In the genomic region with DNA sequence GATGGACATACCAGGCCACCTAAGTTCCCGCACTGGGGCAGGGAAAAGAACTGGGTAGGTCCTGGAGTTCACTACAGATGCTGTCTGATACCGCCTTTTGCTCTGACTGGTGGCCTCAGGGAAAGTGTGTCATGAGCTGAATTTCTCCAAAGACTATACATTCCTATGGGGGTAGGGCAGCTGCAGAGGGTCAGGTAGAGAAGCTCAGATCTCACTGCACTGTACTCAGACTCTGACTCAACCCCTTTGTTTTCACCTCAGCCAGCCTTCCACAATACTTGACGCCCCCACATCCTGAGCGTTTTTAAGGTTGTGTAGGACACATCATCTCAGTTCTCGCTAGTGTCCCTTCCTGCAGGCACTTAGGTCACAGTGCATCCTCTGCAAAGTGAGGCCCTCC, we compare ENCODE assay signal across 16 cellular contexts. TPM values are rescaled to one million over a fixed set of nuclear protein-coding genes. Genes with fewer than 3 reads are reported as not detected.
DNase-seq lines count a peak whose midpoint lies in the region; ATAC-seq and TF ChIP-seq lines count a peak whose summit lies in the region.
"Had no signal": no experiment of that assay in that cellular context is flagged by ENCODE, and none has a peak within 500 bp of the region (broad histone marks: within the 10 kb centered on the region; RNA-seq: fewer than 3 reads in every experiment).

No MANE protein-coding gene starts in this region.

- H3K27ac ChIP-seq in upper lobe of right lung, result no peak overlapping the region
- H3K27ac ChIP-seq: stomach had no signal

- no peaks in the 10 kb centered on the region for H3K27me3 ChIP-seq in upper lobe of right lung
- H3K27me3 ChIP-seq: stomach had no signal

- DNase-seq in activated T-cell treated with anti-CD3 and anti-CD28 coated beads, Interleukin-2, amount 50 U/mL, for 48 hours, result peak; percentile 24 to 29
- no peak for DNase-seq in activated T-cell treated with anti-CD3 and anti-CD28 coated beads, Interleukin-2, amount 50 U/mL, for 4 hours
- DNase-seq in M059J (ENCODE audit: low read depth) (peak; percentile 61), dermis blood vessel endothelial cell (peak; percentile 70), upper lobe of right lung (no peak)
- no peak for DNase-seq in stimulated activated naive CD8-positive, alpha-beta T cell treated with anti-CD3 and anti-CD28 coated beads, Interleukin-15, Interleukin-2, amounts not matched to agents 100 U/mL and 50 U/mL, for 24 hours
- no peak for DNase-seq in activated CD4-positive, CD25-positive, alpha-beta regulatory T cell (lab: John Stamatoyannopoulos, UW)
- DNase-seq: activated CD8-positive, alpha-beta memory T cell treated with anti-CD3 and anti-CD28 coated beads, Interleukin-2, amount 50 U/mL, for 4 hours; CD4-positive, alpha-beta memory T cell; cerebellar nuclear complex; DMS79 treated with DMSO at 0.1 percent for 48 hours; NCI-H187; retina; stomach had no signal

- no peaks in the 10 kb centered on the region for H3K4me1 Mint-ChIP-seq in activated T-cell treated with anti-CD3 and anti-CD28 coated beads, Interleukin-2, amount 50 U/mL, for 4 hours (ENCODE audit: low read depth)
- H3K4me1 Mint-ChIP-seq: CD4-positive, alpha-beta memory T cell had no signal

- H3K36me3 Mint-ChIP-seq in activated T-cell treated with anti-CD3 and anti-CD28 coated beads, Interleukin-2, amount 50 U/mL, for 4 hours (ENCODE audit: insufficient read depth), result peaks cover 39% of the 10 kb centered on the region

- H3K9me3 Mint-ChIP-seq in activated T-cell treated with anti-CD3 and anti-CD28 coated beads, Interleukin-2, amount 50 U/mL, for 4 hours, result no peaks in the 10 kb centered on the region
- H3K9me3 Mint-ChIP-seq: CD4-positive, alpha-beta memory T cell had no signal

- H3K4me3 Mint-ChIP-seq in activated T-cell treated with anti-CD3 and anti-CD28 coated beads, Interleukin-2, amount 50 U/mL, for 4 hours, result no peak overlapping the region
- H3K4me3 Mint-ChIP-seq: CD4-positive, alpha-beta memory T cell had no signal

- intact Hi-C loops in upper lobe of right lung (cut with DNase I), result no loop called here

- no peak for ATAC-seq in activated T-cell treated with anti-CD3 and anti-CD28 coated beads, Interleukin-2, amount 50 U/mL, for 4 hours
- peak; percentile 86 for ATAC-seq in stimulated activated naive CD8-positive, alpha-beta T cell treated with anti-CD3 and anti-CD28 coated beads, Interleukin-15, Interleukin-2, amounts not matched to agents 100 U/mL and 50 U/mL, for 24 hours
- ATAC-seq in GM18858 (IDR thresholded peaks at IDR 0.05; ENCODE audit: unreplicated experiment) (no peak), upper lobe of right lung (no peak)
- ATAC-seq: Right ventricle myocardium inferior had no signal

- H3K27me3 Mint-ChIP-seq in activated T-cell treated with anti-CD3 and anti-CD28 coated beads, Interleukin-2, amount 50 U/mL, for 4 hours (ENCODE audit: low read depth), result no peaks in the 10 kb centered on the region
- H3K27me3 Mint-ChIP-seq: CD4-positive, alpha-beta memory T cell had no signal

- H3K9me3 ChIP-seq in upper lobe of right lung, result no peaks in the 10 kb centered on the region
- H3K9me3 ChIP-seq: stomach had no signal

- H3K4me3 ChIP-seq in upper lobe of right lung, result no peak overlapping the region
- H3K4me3 ChIP-seq: stomach had no signal

- H3K36me3 ChIP-seq in upper lobe of right lung, result peaks cover 44% of the 10 kb centered on the region

- no peaks in the 10 kb centered on the region for H3K4me1 ChIP-seq in upper lobe of right lung
- H3K4me1 ChIP-seq: stomach had no signal

- TF ChIP-seq CTCF in upper lobe of right lung (IDR thresholded peaks at IDR 0.05), result no peak

RNA-seq across cellular contexts. Expression of gene GATB, which starts 7.8 kb away (rescaled TPM):
- 10 to 100 TPM; 18.9 to 23.9 (median 23.2) TPM for total RNA-seq in activated T-cell treated with anti-CD3 and anti-CD28 coated beads, Interleukin-2, amount 50 U/mL, for 4 hours
- total RNA-seq in M059J (2014; rRNA removed; shearing (Covaris generic)), result 23.5 and 31.7 TPM in 2 replicates
- total RNA-seq in dermis blood vessel endothelial cell, result 13.4 and 18.7 TPM in 2 replicates
- 17.7 TPM for total RNA-seq in upper lobe of right lung

Comparison
In these comparisons a context has a peak if more than half of its experiments do, and no peak if none do; other contexts are left out.
1. DNase-seq: peak in activated T-cell treated with anti-CD3 and anti-CD28 coated beads, Interleukin-2, amount 50 U/mL, for 48 hours (2 of 2), M059J (single experiment) and dermis blood vessel endothelial cell (single experiment); none in activated T-cell treated with anti-CD3 and anti-CD28 coated beads, Interleukin-2, amount 50 U/mL, for 4 hours (single experiment), stimulated activated naive CD8-positive, alpha-beta T cell treated with anti-CD3 and anti-CD28 coated beads, Interleukin-15, Interleukin-2, amounts not matched to agents 100 U/mL and 50 U/mL, for 24 hours (single experiment), activated CD4-positive, CD25-positive, alpha-beta regulatory T cell (0 of 4) and upper lobe of right lung (single experiment).